In genomic region chr1:47225430-47226100, GRCh38 we compare ENCODE assay signal across 11 cellular contexts. TPM values are rescaled to one million over a fixed set of nuclear protein-coding genes. Genes with fewer than 3 reads are reported as not detected.
DNase-seq lines count a peak whose midpoint lies in the region; ATAC-seq, FAIRE-seq and TF ChIP-seq lines count a peak whose summit lies in the region.
"Had no signal": no experiment of that assay in that cellular context is flagged by ENCODE, and none has a peak within 500 bp of the region (broad histone marks: within the 10 kb centered on the region; RNA-seq: fewer than 3 reads in every experiment).

No MANE protein-coding gene starts in this region.

- H3K4me1 Mint-ChIP-seq in activated CD4-positive, alpha-beta T cell treated with anti-CD3 and anti-CD28 coated beads, Interleukin-2, amount 10 ng/mL, durations not matched to agents 24 days and 14 days, result peaks cover 14% of the 10 kb centered on the region
- peaks cover 11% of the 10 kb centered on the region for H3K4me1 Mint-ChIP-seq in activated CD4-positive, alpha-beta T cell treated with anti-CD3 and anti-CD28 coated beads for 36 hours
- peaks cover 17% of the 10 kb centered on the region for H3K4me1 Mint-ChIP-seq in activated naive CD8-positive, alpha-beta T cell treated with anti-CD3 and anti-CD28 coated beads, Interleukin-2, amount 50 U/mL, for 24 hours

- CTCF ChIA-PET in activated CD4-positive, alpha-beta T cell treated with anti-CD3 and anti-CD28 coated beads for 36 hours (lab: Charles Lee), result no interaction called here
- CTCF ChIA-PET in HepG2 (lab: Yijun Ruan, JAX; ENCODE audit: low intra/inter-chr PET ratio, low total read pairs), result no interaction called here

- H3K9me3 Mint-ChIP-seq in activated CD4-positive, alpha-beta T cell treated with anti-CD3 and anti-CD28 coated beads, Interleukin-2, amount 10 ng/mL, durations not matched to agents 24 days and 14 days, result no peaks in the 10 kb centered on the region
- H3K9me3 Mint-ChIP-seq in activated CD4-positive, alpha-beta T cell treated with anti-CD3 and anti-CD28 coated beads for 36 hours (ENCODE audit: low read depth), result no peaks in the 10 kb centered on the region
- H3K9me3 Mint-ChIP-seq in activated naive CD8-positive, alpha-beta T cell treated with anti-CD3 and anti-CD28 coated beads, Interleukin-2, amount 50 U/mL, for 24 hours, result no peaks in the 10 kb centered on the region

- no peak overlapping the region for H2AFZ ChIP-seq in HepG2 (ENCODE audit: low read length)

- no peak for ATAC-seq in activated CD4-positive, alpha-beta T cell treated with anti-CD3 and anti-CD28 coated beads for 36 hours
- ATAC-seq in activated naive CD8-positive, alpha-beta T cell treated with anti-CD3 and anti-CD28 coated beads, Interleukin-2, amount 50 U/mL, for 24 hours, result no peak
- ATAC-seq in HepG2, result peak; percentile 71
- no peak for ATAC-seq in HG03432 (IDR thresholded peaks at IDR 0.05; ENCODE audit: unreplicated experiment)

- 7% methylated on average over 15 of the region's 79 CpGs for WGBS in HepG2 (ENCODE audit: low lambda C conversion rate)
- WGBS in suprapubic skin, result 6% methylated on average over 21 of the region's 79 CpGs
- 1 to 4% (median 1%) methylated on average over 25 to 79 of the region's 79 CpGs for WGBS in ovary, 3 donors

- H3K4me3 Mint-ChIP-seq in activated CD4-positive, alpha-beta T cell treated with anti-CD3 and anti-CD28 coated beads, Interleukin-2, amount 10 ng/mL, durations not matched to agents 24 days and 14 days, result peak overlapping the region; percentile 51
- H3K4me3 Mint-ChIP-seq in activated CD4-positive, alpha-beta T cell treated with anti-CD3 and anti-CD28 coated beads for 36 hours, result no peak overlapping the region
- peak overlapping the region; percentile 22 for H3K4me3 Mint-ChIP-seq in activated naive CD8-positive, alpha-beta T cell treated with anti-CD3 and anti-CD28 coated beads, Interleukin-2, amount 50 U/mL, for 24 hours

- TF ChIP-seq POLR2A in HepG2 (IDR thresholded peaks at IDR 0.05; ENCODE audit: insufficient read depth in 1 of 2, low read depth in 2 of 2, low read length in 2 of 2), result no peak
- no peak for TF ChIP-seq POLR2A in suprapubic skin (IDR thresholded peaks at IDR 0.05)
- no peak for TF ChIP-seq POLR2A in ovary (IDR thresholded peaks at IDR 0.05)

- peaks cover 20 to 88% of the 10 kb centered on the region in 2 experiments for H3K27me3 ChIP-seq in HepG2 (ENCODE audit: control insufficient read depth in 1 of 2, insufficient read depth in 2 of 2, low read length in 2 of 2)
- peaks cover 98% of the 10 kb centered on the region for H3K27me3 ChIP-seq in suprapubic skin
- H3K27me3 ChIP-seq in ovary, result peaks cover under 1% of the 10 kb centered on the region

- intact Hi-C loops in activated CD4-positive, alpha-beta T cell treated with anti-CD3 and anti-CD28 coated beads, Interleukin-2, amount 10 ng/mL, durations not matched to agents 24 days and 14 days (cut with micrococcal nuclease), result loop anchor here (5.0 kb wide), 1 partner anchor 487 kb away; no protein-coding TSS in a partner anchor
- intact Hi-C loops in activated CD4-positive, alpha-beta T cell treated with anti-CD3 and anti-CD28 coated beads for 36 hours (cut with DNase I, micrococcal nuclease), result loop anchor here in 1 of 2 experiments (10.0 kb wide), 1 partner anchor 219 kb away; no protein-coding TSS in a partner anchor
- intact Hi-C loops in HepG2 (cut with micrococcal nuclease; ENCODE audit: unreplicated experiment) (no loop called here), posterior vena cava (cut with DNase I) (no loop called here), ovary (cut with DNase I) (no loop called here)

- TF ChIP-seq RAD21 in HepG2 (CRISPR knock-in tag; IDR thresholded peaks at IDR 0.05), result 0 out of 2 replicates have a peak, but pooled peaks have one; percentile 18

- no peaks in the 10 kb centered on the region for H3K79me2 ChIP-seq in HepG2 (ENCODE audit: insufficient read depth, low read length)

- H3K9ac ChIP-seq in HepG2 (ENCODE audit: insufficient read depth, low read depth, low read length), result peak overlapping the region; percentile 37; the same call in 1 of the 2 replicates

- H3K4me2 ChIP-seq in HepG2 (ENCODE audit: low read depth, low read length), result peak overlapping the region; percentile 71

- peak overlapping the region; percentile 25 for H3K27ac Mint-ChIP-seq in activated CD4-positive, alpha-beta T cell treated with anti-CD3 and anti-CD28 coated beads, Interleukin-2, amount 10 ng/mL, durations not matched to agents 24 days and 14 days
- no peak overlapping the region for H3K27ac Mint-ChIP-seq in activated CD4-positive, alpha-beta T cell treated with anti-CD3 and anti-CD28 coated beads for 36 hours
- H3K27ac Mint-ChIP-seq in activated naive CD8-positive, alpha-beta T cell treated with anti-CD3 and anti-CD28 coated beads, Interleukin-2, amount 50 U/mL, for 24 hours, result no peak overlapping the region

- in situ Hi-C loops in HepG2 (cut with HindIII; ENCODE audit: extremely low pct_ligation_motif_present, low pct_unique_long_range_greater_than_20kb), result no loop called here

- no TSS peak for BruUV-seq in HepG2 (replicated peaks; lab: Mats Ljungman, UMichigan)

- H3K36me3 ChIP-seq in HepG2 (replicated peaks in 1 of 2; ENCODE audit: control insufficient read depth in 1 of 2, insufficient read depth in 2 of 2, low read length in 2 of 2), result no peaks in the 10 kb centered on the region
- H3K36me3 ChIP-seq in suprapubic skin, result no peaks in the 10 kb centered on the region
- no peaks in the 10 kb centered on the region for H3K36me3 ChIP-seq in ovary

- H3K4me1 ChIP-seq in HepG2 (ENCODE audit: insufficient read depth, low read length) (peaks cover 24% of the 10 kb centered on the region), suprapubic skin (peaks cover 32% of the 10 kb centered on the region), ovary (ENCODE audit: insufficient read depth) (peaks cover 6% of the 10 kb centered on the region)

- no peak for DNase-seq in activated CD4-positive, alpha-beta T cell treated with anti-CD3 and anti-CD28 coated beads, Interleukin-2, amount 10 ng/mL, durations not matched to agents 24 days and 14 days
- no peak for DNase-seq in activated CD4-positive, alpha-beta T cell treated with anti-CD3 and anti-CD28 coated beads for 36 hours
- no peak for DNase-seq in activated naive CD8-positive, alpha-beta T cell treated with anti-CD3 and anti-CD28 coated beads, Interleukin-2, amount 50 U/mL, for 24 hours
- DNase-seq in HepG2 (ENCODE audit: low spot score), result no peak
- no peak for DNase-seq in suprapubic skin (ENCODE audit: low spot score in 2 of 2)
- no peak for DNase-seq in posterior vena cava (ENCODE audit: low spot score)
- DNase-seq in ovary, result no peak
- DNase-seq: activated CD4-positive, alpha-beta T cell treated with anti-CD3 and anti-CD28 coated beads, Interleukin-2, amount 50 U/mL, for 48 hours; COR-L47; stimulated activated CD4-positive, alpha-beta T cell treated with anti-CD3 and anti-CD28 coated beads, Interleukin-4, amount 100 ng/mL, for 24 hours had no signal

- no peaks in the 10 kb centered on the region for H3K36me3 Mint-ChIP-seq in activated CD4-positive, alpha-beta T cell treated with anti-CD3 and anti-CD28 coated beads, Interleukin-2, amount 10 ng/mL, durations not matched to agents 24 days and 14 days (ENCODE audit: low read depth)
- no peaks in the 10 kb centered on the region for H3K36me3 Mint-ChIP-seq in activated CD4-positive, alpha-beta T cell treated with anti-CD3 and anti-CD28 coated beads for 36 hours (ENCODE audit: low read depth)
- no peaks in the 10 kb centered on the region for H3K36me3 Mint-ChIP-seq in activated naive CD8-positive, alpha-beta T cell treated with anti-CD3 and anti-CD28 coated beads, Interleukin-2, amount 50 U/mL, for 24 hours (ENCODE audit: low read depth)

- FAIRE-seq in HepG2 (lab: Jason Lieb, UNC), result no peak

- H3K27me3 Mint-ChIP-seq in activated CD4-positive, alpha-beta T cell treated with anti-CD3 and anti-CD28 coated beads, Interleukin-2, amount 10 ng/mL, durations not matched to agents 24 days and 14 days, result peaks cover 54% of the 10 kb centered on the region
- peaks cover 42% of the 10 kb centered on the region for H3K27me3 Mint-ChIP-seq in activated CD4-positive, alpha-beta T cell treated with anti-CD3 and anti-CD28 coated beads for 36 hours
- H3K27me3 Mint-ChIP-seq in activated naive CD8-positive, alpha-beta T cell treated with anti-CD3 and anti-CD28 coated beads, Interleukin-2, amount 50 U/mL, for 24 hours, result peaks cover 52% of the 10 kb centered on the region

- H3K27ac ChIP-seq in HepG2 (ENCODE audit: extremely low read length, insufficient read depth, low read length) (no peak overlapping the region), suprapubic skin (no peak overlapping the region), ovary (no peak overlapping the region)

- TF ChIP-seq CTCF in HepG2 (CRISPR knock-in tag; IDR thresholded peaks at IDR 0.05), result no peak
- TF ChIP-seq CTCF in suprapubic skin (IDR thresholded peaks at IDR 0.05), result no peak
- no peak for TF ChIP-seq CTCF in ovary (IDR thresholded peaks at IDR 0.05)

- H3K4me3 ChIP-seq in HepG2 (replicated peaks in 1 of 3; ENCODE audit: insufficient read depth in 1 of 3, low read depth in 2 of 3, low read length in 3 of 3), result peak overlapping the region; percentile 38 to 68 (median 43); a peak in 5 of 6 replicates
- H3K4me3 ChIP-seq in suprapubic skin, result peak overlapping the region; percentile 42
- no peak overlapping the region for H3K4me3 ChIP-seq in ovary

- TF ChIP-seq EP300 in HepG2 (IDR thresholded peaks at IDR 0.05; ENCODE audit: low read depth in 2 of 2, low read length in 2 of 2) (no peak), HepG2 (CRISPR knock-in tag; IDR thresholded peaks at IDR 0.05; ENCODE audit: borderline replicate concordance) (no peak), suprapubic skin (IDR thresholded peaks at IDR 0.05) (no peak), ovary (IDR thresholded peaks at IDR 0.05) (no peak)

- H4K20me1 ChIP-seq in HepG2 (ENCODE audit: insufficient read depth, low read length), result no peaks in the 10 kb centered on the region

- no peaks in the 10 kb centered on the region for H3K9me3 ChIP-seq in HepG2 (ENCODE audit: low read length)
- H3K9me3 ChIP-seq in suprapubic skin, result no peaks in the 10 kb centered on the region
- H3K9me3 ChIP-seq in ovary, result no peaks in the 10 kb centered on the region

- POLR2A ChIA-PET in activated CD4-positive, alpha-beta T cell treated with anti-CD3 and anti-CD28 coated beads for 36 hours (lab: Charles Lee), result no interaction called here
- POLR2A ChIA-PET in HepG2 (lab: Yijun Ruan, JAX), result no interaction called here

RNA-seq across cellular contexts. Expression of gene TAL1, which starts 6.5 kb away (rescaled TPM):
- not detected in 2 replicates for total RNA-seq in activated CD4-positive, alpha-beta T cell treated with anti-CD3 and anti-CD28 coated beads, Interleukin-2, amount 10 ng/mL, durations not matched to agents 24 days and 14 days
- under 1 TPM in 1 of 2 experiments, not detected in 1; 0.19 TPM for total RNA-seq in activated CD4-positive, alpha-beta T cell treated with anti-CD3 and anti-CD28 coated beads for 36 hours
- total RNA-seq in HepG2 (2016; rRNA removed; fragmentation: Illumina TruSeq; extraction: Trizol) (not detected in 2 replicates), suprapubic skin (1 to 10 TPM in 2 of 4 donors, under 1 TPM in 2; 0.34 to 1.7 (median 1.2) TPM), posterior vena cava (1 to 10 TPM; 5.3 to 8.7 TPM), ovary (1 to 10 TPM; 1.2 to 4.7 (median 2.1) TPM)
- total RNA-seq in HepG2 (2016; cell fraction: cytosol; rRNA removed; fragmentation: Illumina TruSeq; extraction: Trizol; ENCODE audit: low read depth), result not detected in 2 replicates
- total RNA-seq in HepG2 (2016; cell fraction: insoluble cytoplasmic fraction; rRNA removed; fragmentation: Illumina TruSeq; extraction: Trizol), result not detected in 2 replicates
- not detected in 2 replicates for total RNA-seq in HepG2 (2016; cell fraction: membrane; rRNA removed; fragmentation: Illumina TruSeq; extraction: Trizol)
- not detected in 2 replicates for total RNA-seq in HepG2 (2016; cell fraction: nucleus; rRNA removed; fragmentation: Illumina TruSeq; extraction: Trizol)
- polyA plus RNA-seq in HepG2 (2011; rRNA removed) (0.05 and 0.07 TPM in 2 replicates), ovary (1 to 10 TPM; 2.4 to 4.1 TPM)
- 0.01 and 0.05 TPM in 2 replicates for polyA plus RNA-seq in HepG2 (2011; cell fraction: cytosol; rRNA removed)
- 0.09 and 0.10 TPM in 2 replicates for polyA plus RNA-seq in HepG2 (2011; cell fraction: nucleus; rRNA removed)
- polyA plus RNA-seq in HepG2 (2012), result 0.11 and 0.13 TPM in 2 replicates
- not detected in 2 replicates for polyA plus RNA-seq in HepG2 (2016; cell fraction: cytosol; fragmentation: Illumina TruSeq; extraction: Trizol; ENCODE audit: low read depth)
- polyA plus RNA-seq in HepG2 (2016; cell fraction: insoluble cytoplasmic fraction; fragmentation: Illumina TruSeq; extraction: Trizol; ENCODE audit: low read depth), result not detected in 2 replicates
- not detected in 2 replicates for polyA plus RNA-seq in HepG2 (2016; cell fraction: membrane; fragmentation: Illumina TruSeq; extraction: Trizol; ENCODE audit: low read depth)
- polyA plus RNA-seq in HepG2 (2016; cell fraction: nucleus; fragmentation: Illumina TruSeq; extraction: Trizol; ENCODE audit: insufficient read depth, low read depth), result not detected in 2 replicates
- polyA minus RNA-seq in HepG2 (2011; rRNA and poly(A)+ RNA removed; ENCODE audit: low replicate concordance), result 0.26 TPM in 1 of 2 replicates, not detected in the other
- not detected in 2 replicates for polyA minus RNA-seq in HepG2 (2011; cell fraction: cytosol; rRNA and poly(A)+ RNA removed)
- not detected in 2 replicates for polyA minus RNA-seq in HepG2 (2011; cell fraction: nucleus; rRNA and poly(A)+ RNA removed)

RNA-seq across cellular contexts. Expression of gene PDZK1IP1, which starts 35.7 kb away (rescaled TPM):
- not detected in 2 replicates for total RNA-seq in activated CD4-positive, alpha-beta T cell treated with anti-CD3 and anti-CD28 coated beads, Interleukin-2, amount 10 ng/mL, durations not matched to agents 24 days and 14 days
- total RNA-seq in activated CD4-positive, alpha-beta T cell treated with anti-CD3 and anti-CD28 coated beads for 36 hours, result not detected
- total RNA-seq in HepG2 (2016; rRNA removed; fragmentation: Illumina TruSeq; extraction: Trizol) (0.24 TPM in 1 of 2 replicates, not detected in the other), suprapubic skin (100 to 1,000 TPM in 3 of 4 donors, 10 to 100 TPM in 1; 36.8 to 201 (median 153) TPM), posterior vena cava (1 to 10 TPM in 1 of 2 donors, under 1 TPM in 1; 0.76 to 1.0 TPM), ovary (10 to 100 TPM in 1 of 7 donors, 1 to 10 TPM in 2, under 1 TPM in 2, not detected in 2; 0.36 to 66.1 (median 3.1) TPM)
- not detected in 2 replicates for total RNA-seq in HepG2 (2016; cell fraction: cytosol; rRNA removed; fragmentation: Illumina TruSeq; extraction: Trizol; ENCODE audit: low read depth)
- total RNA-seq in HepG2 (2016; cell fraction: insoluble cytoplasmic fraction; rRNA removed; fragmentation: Illumina TruSeq; extraction: Trizol), result 0.25 and 0.35 TPM in 2 replicates
- total RNA-seq in HepG2 (2016; cell fraction: membrane; rRNA removed; fragmentation: Illumina TruSeq; extraction: Trizol), result not detected in 2 replicates
- total RNA-seq in HepG2 (2016; cell fraction: nucleus; rRNA removed; fragmentation: Illumina TruSeq; extraction: Trizol), result not detected in 2 replicates
- polyA plus RNA-seq in HepG2 (2011; rRNA removed) (1.6 TPM in 2 replicates), ovary (under 1 TPM; 0.42 to 0.61 TPM)
- polyA plus RNA-seq in HepG2 (2011; cell fraction: cytosol; rRNA removed), result 1.1 and 2.0 TPM in 2 replicates
- polyA plus RNA-seq in HepG2 (2011; cell fraction: nucleus; rRNA removed), result 0.64 and 0.80 TPM in 2 replicates
- polyA plus RNA-seq in HepG2 (2012), result 2.0 and 2.5 TPM in 2 replicates
- 0.17 and 0.35 TPM in 2 replicates for polyA plus RNA-seq in HepG2 (2016; cell fraction: cytosol; fragmentation: Illumina TruSeq; extraction: Trizol; ENCODE audit: low read depth)
- 0.29 TPM in 1 of 2 replicates, not detected in the other for polyA plus RNA-seq in HepG2 (2016; cell fraction: insoluble cytoplasmic fraction; fragmentation: Illumina TruSeq; extraction: Trizol; ENCODE audit: low read depth)
- 0.27 and 0.50 TPM in 2 replicates for polyA plus RNA-seq in HepG2 (2016; cell fraction: membrane; fragmentation: Illumina TruSeq; extraction: Trizol; ENCODE audit: low read depth)
- polyA plus RNA-seq in HepG2 (2016; cell fraction: nucleus; fragmentation: Illumina TruSeq; extraction: Trizol; ENCODE audit: insufficient read depth, low read depth), result not detected in 2 replicates
- 0.46 TPM in 1 of 2 replicates, not detected in the other for polyA minus RNA-seq in HepG2 (2011; rRNA and poly(A)+ RNA removed; ENCODE audit: low replicate concordance)
- polyA minus RNA-seq in HepG2 (2011; cell fraction: cytosol; rRNA and poly(A)+ RNA removed), result 1.1 TPM in 1 of 2 replicates, not detected in the other
- not detected in 2 replicates for polyA minus RNA-seq in HepG2 (2011; cell fraction: nucleus; rRNA and poly(A)+ RNA removed)
